Comparison of ENCODE assay signal across 11 cellular contexts in the genomic region with DNA sequence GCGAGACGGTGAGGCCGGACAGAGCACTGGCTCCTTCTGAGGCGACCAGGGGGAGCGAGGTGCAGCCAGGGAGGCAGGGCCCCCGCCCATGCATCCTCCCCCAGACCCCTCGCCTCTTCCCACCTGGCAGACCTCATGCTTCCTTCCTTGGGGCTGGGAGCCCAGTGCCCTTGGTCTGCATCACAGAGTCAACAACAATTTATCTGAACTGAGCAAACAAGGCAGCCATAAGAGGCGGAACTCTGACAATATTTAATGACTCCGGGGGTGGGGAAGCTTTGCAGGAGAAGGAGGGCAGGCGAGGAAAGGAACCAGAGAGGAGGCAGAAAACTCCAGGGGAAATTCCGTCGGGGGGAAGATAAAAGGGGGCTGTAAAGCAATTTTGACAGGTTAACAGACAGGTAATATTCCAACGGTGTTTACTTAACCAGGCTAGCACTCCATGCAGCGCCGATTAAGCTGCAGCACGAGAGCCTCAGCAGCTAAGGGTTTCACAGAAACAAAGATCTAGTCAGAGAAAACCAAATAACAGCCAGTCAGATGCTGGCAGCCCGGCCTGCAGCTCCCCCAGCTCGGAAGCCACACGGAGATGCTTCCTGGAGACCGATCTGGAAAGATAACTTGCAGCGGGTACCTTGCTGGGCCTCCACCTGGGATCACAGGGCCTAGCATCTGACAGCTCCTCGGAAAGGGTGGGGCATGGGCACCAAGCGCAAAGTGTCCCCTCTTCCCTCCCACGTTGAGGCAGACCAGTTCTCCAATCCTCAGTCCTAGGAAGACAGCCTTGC.
DNase-seq lines count a peak whose midpoint lies in the region; ATAC-seq and TF ChIP-seq lines count a peak whose summit lies in the region.
"Had no signal": no experiment of that assay in that cellular context is flagged by ENCODE, and none has a peak within 500 bp of the region (broad histone marks: within the 10 kb centered on the region; RNA-seq: fewer than 3 reads in every experiment).

No MANE protein-coding gene starts in this region.

- no TSS peak for BruUV-seq in MCF 10A (replicated peaks; lab: Mats Ljungman, UMichigan)

- H3K4me1 Mint-ChIP-seq in MCF 10A (ENCODE audit: insufficient read depth, unreplicated experiment), result peaks cover 28% of the 10 kb centered on the region

- no peaks in the 10 kb centered on the region for H3K9me3 Mint-ChIP-seq in MCF 10A (ENCODE audit: unreplicated experiment)

- intact Hi-C loops in MCF 10A (cut with micrococcal nuclease), result no loop called here
- intact Hi-C loops in Right ventricle myocardium superior (cut with DNase I), result no loop called here

- DNase-seq in T47D (ENCODE audit: low read depth in 1 of 2, low spot score in 1 of 2) (peak; percentile 62 to 97), MCF 10A (ENCODE audit: unreplicated experiment) (no peak), RWPE1 (ENCODE audit: low spot score) (no peak), medulla oblongata (ENCODE audit: extremely low spot score) (peak; percentile 52), Right ventricle myocardium superior (no peak), T-helper 2 cell (no peak)
- DNase-seq in NK-92 treated with Interleukin-12 subunit alpha and Interleukin-12 subunit beta, amount 100 ng/mL, for 24 hours (lab: John Stamatoyannopoulos, UW), result no peak
- no peak for DNase-seq in activated CD4-positive, alpha-beta T cell treated with anti-CD3 and anti-CD28 coated beads for 4 hours
- DNase-seq: KG1 had no signal

- H3K36me3 Mint-ChIP-seq in MCF 10A (ENCODE audit: insufficient read depth, unreplicated experiment), result peaks cover 46% of the 10 kb centered on the region

- no peaks in the 10 kb centered on the region for H3K27me3 Mint-ChIP-seq in MCF 10A (ENCODE audit: insufficient read depth, unreplicated experiment)

- H3K27ac ChIP-seq in RWPE1, result peak overlapping the region; percentile 46
- H3K27ac ChIP-seq: SK-N-MC, thoracic aorta had no signal

- H3K4me3 Mint-ChIP-seq in MCF 10A (ENCODE audit: unreplicated experiment), result no peak overlapping the region

- no peak for ATAC-seq in Right ventricle myocardium superior (ENCODE audit: poor library complexity)

- CTCF ChIA-PET in MCF 10A (lab: Yijun Ruan, JAX) (interaction anchor here (0.6 kb wide), 3 partner anchors 16 to 177 kb away, joined by 3 to 5 read pairs (median 3); no protein-coding TSS in a partner anchor), RWPE1 (lab: Yijun Ruan, JAX) (interaction anchor here (0.7 kb wide), 1 partner anchor 13 kb away, joined by 3 read pairs; no protein-coding TSS in a partner anchor)

- TF ChIP-seq CTCF in MCF 10A (IDR thresholded peaks at IDR 0.05; ENCODE audit: unreplicated experiment) (no peak), RWPE1 (conservative IDR thresholded peaks at IDR 0.05; ENCODE audit: low read depth) (no peak)

- POLR2A ChIA-PET in MCF 10A (lab: Yijun Ruan, JAX), result no interaction called here
- POLR2A ChIA-PET in RWPE1 (lab: Yijun Ruan, JAX; ENCODE audit: low non-redundant PET), result no interaction called here

- in situ Hi-C loops in T47D (cut with HindIII; ENCODE audit: low pct_unique_long_range_greater_than_20kb, low sequenced_read_pairs), result no loop called here

- no peak overlapping the region for H3K27ac Mint-ChIP-seq in MCF 10A (ENCODE audit: low read depth, unreplicated experiment)

Comparison
In these comparisons a context has a peak if more than half of its experiments do, and no peak if none do; other contexts are left out.
1. DNase-seq: peak in T47D (2 of 2) and medulla oblongata (single experiment); none in MCF 10A (single experiment), RWPE1 (single experiment), NK-92 treated with Interleukin-12 subunit alpha and Interleukin-12 subunit beta, amount 100 ng/mL, for 24 hours (single experiment), Right ventricle myocardium superior (single experiment), T-helper 2 cell (0 of 5) and activated CD4-positive, alpha-beta T cell treated with anti-CD3 and anti-CD28 coated beads for 4 hours (0 of 2).